ENCODE assay signal across 25 cellular contexts in genomic region chr13:44384778-44385177, GRCh38. TPM values are rescaled to one million over a fixed set of nuclear protein-coding genes. Genes with fewer than 3 reads are reported as not detected.
A peak's percentile ranks its signal among the peaks of the same experiment; 100 is the strongest.
DNase-seq lines count a peak whose midpoint lies in the region; ATAC-seq and TF ChIP-seq lines count a peak whose summit lies in the region.
"Had no signal": no experiment of that assay in that cellular context is flagged by ENCODE, and none has a peak within 500 bp of the region (broad histone marks: within the 10 kb centered on the region; RNA-seq: fewer than 3 reads in every experiment).

No MANE protein-coding gene starts in this region.

- DNase-seq in left ventricle myocardium inferior (no peak), Right ventricle myocardium inferior (ENCODE audit: missing footprints) (no peak), left lobe of liver (ENCODE audit: low spot score) (no peak), testis (no peak), SKM-1 (lab: John Stamatoyannopoulos, UW; ENCODE audit: unreplicated experiment) (no peak), HK-2 (ENCODE audit: unreplicated experiment) (no peak)
- DNase-seq: 8988T; ACHN; AML-193; BE2C; Calu3; CD4-positive, alpha-beta T cell; CD8-positive, alpha-beta memory T cell; DMS53; DMS79 treated with DMSO at 0.1 percent for 48 hours; GF-D8; H9 had no signal

- H3K4me3 ChIP-seq in left ventricle myocardium inferior (no peak overlapping the region), testis (no peak overlapping the region)
- H3K4me3 ChIP-seq: A549; BLaER1 treated with 17β-estradiol and CSF1 and Interleukin-3, amounts not matched to agents 10 nM and 100 nM; GM23338 had no signal

- H3K27ac ChIP-seq in left ventricle myocardium inferior (replicated peaks) (peak overlapping the region; percentile 62), angular gyrus (ENCODE audit: low read depth, low read length) (peak overlapping the region; percentile 24), testis (peak overlapping the region; percentile 61 to 65)
- H3K27ac ChIP-seq: A549; BLaER1 treated with 17β-estradiol and CSF1 and Interleukin-3, amounts not matched to agents 10 nM and 100 nM had no signal

- ATAC-seq in Right ventricle myocardium inferior (no peak), left lobe of liver (peak; percentile 72)
- ATAC-seq: A549, GM23338, HCT116 had no signal

- intact Hi-C loops in left ventricle myocardium inferior (cut with micrococcal nuclease), result no loop called here
- intact Hi-C loops in Right ventricle myocardium inferior (cut with DNase I), result loop anchor here (5.0 kb wide), 3 partner anchors 48 to 187 kb away; no protein-coding TSS in a partner anchor
- intact Hi-C loops in testis (cut with DNase I; ENCODE audit: low total_unique reads), result no loop called here

- H3K27me3 ChIP-seq in left ventricle myocardium inferior (ENCODE audit: low read depth) (no peaks in the 10 kb centered on the region), testis (no peaks in the 10 kb centered on the region)
- H3K27me3 ChIP-seq: BE2C had no signal

- TF ChIP-seq CTCF in left ventricle myocardium inferior (IDR thresholded peaks at IDR 0.05; ENCODE audit: borderline replicate concordance), result no peak
- TF ChIP-seq CTCF in testis (IDR thresholded peaks at IDR 0.05), result no peak

- H3K9me3 ChIP-seq in left ventricle myocardium inferior (replicated peaks) (no peaks in the 10 kb centered on the region), testis (no peaks in the 10 kb centered on the region)
- H3K9me3 ChIP-seq: A549; BE2C; BLaER1 treated with 17β-estradiol and CSF1 and Interleukin-3, amounts not matched to agents 10 nM and 100 nM had no signal

- H3K36me3 ChIP-seq in left ventricle myocardium inferior, result peaks cover 8% of the 10 kb centered on the region
- H3K36me3 ChIP-seq in testis (ENCODE audit: low read depth, missing control alignments), result no peaks in the 10 kb centered on the region
- H3K36me3 ChIP-seq: BLaER1 treated with 17β-estradiol and CSF1 and Interleukin-3, amounts not matched to agents 10 nM and 100 nM had no signal

- TF ChIP-seq POLR2A in testis (IDR thresholded peaks at IDR 0.05), result no peak

- WGBS in testis, 2 donors, result 96 to 97% methylated on average over 1 of the region's 1 CpG

- H3K4me1 ChIP-seq in left ventricle myocardium inferior (peaks cover 53% of the 10 kb centered on the region), testis (peaks cover 47% of the 10 kb centered on the region)

RNA-seq across cellular contexts. Expression of gene SERP2, which starts 11.2 kb away (rescaled TPM):
- 13.0 TPM for total RNA-seq in left ventricle myocardium inferior
- 15.7 TPM for total RNA-seq in Right ventricle myocardium inferior
- 1.5 TPM for total RNA-seq in left lobe of liver
- 10 to 100 TPM; 23.5 to 31.4 TPM for total RNA-seq in testis
- 59.2 TPM for polyA plus RNA-seq in testis (ENCODE audit: insufficient read depth, low read depth, low replicate concordance)
- total RNA-seq: Calu3; CD4-positive, alpha-beta T cell; G401; H4 had no signal
- polyA plus RNA-seq: A549, CD14-positive monocyte had no signal
